In genomic region chr12:95206916-95207315, GRCh38 we compare ENCODE assay signal across 31 cellular contexts. TPM values are rescaled to one million over a fixed set of nuclear protein-coding genes. Genes with fewer than 3 reads are reported as not detected.
A peak's percentile ranks its signal among the peaks of the same experiment; 100 is the strongest.
DNase-seq lines count a peak whose midpoint lies in the region; ATAC-seq, FAIRE-seq and TF ChIP-seq lines count a peak whose summit lies in the region.
"Had no signal": no experiment of that assay in that cellular context is flagged by ENCODE, and none has a peak within 500 bp of the region (broad histone marks: within the 10 kb centered on the region; RNA-seq: fewer than 3 reads in every experiment).

No MANE protein-coding gene starts in this region.

- no peaks in the 10 kb centered on the region for H3K27me3 ChIP-seq in HUES6 (ENCODE audit: control insufficient read depth, insufficient read depth, low read length)
- H3K27me3 ChIP-seq in mammary epithelial cell (ENCODE audit: insufficient read depth, low read length), result no peaks in the 10 kb centered on the region
- no peaks in the 10 kb centered on the region for H3K27me3 ChIP-seq in mesenchymal stem cell (ENCODE audit: control insufficient read depth in 1 of 2, insufficient read depth in 1 of 2, low read length in 2 of 2)
- no peaks in the 10 kb centered on the region for H3K27me3 ChIP-seq in MM.1S (replicated peaks; ENCODE audit: insufficient read depth, low read length)
- H3K27me3 ChIP-seq: upper lobe of right lung had no signal

- H3K14ac ChIP-seq in mesenchymal stem cell (ENCODE audit: low read length in 2 of 2), result no peak overlapping the region

- H2BK15ac ChIP-seq in mesenchymal stem cell (ENCODE audit: low read depth, poor library complexity, severe bottlenecking), result no peak overlapping the region

- H3F3A ChIP-seq in MM.1S (ENCODE audit: insufficient read depth, low read length), result no peaks in the 10 kb centered on the region

- TF ChIP-seq EP300 in A549 (IDR thresholded peaks at IDR 0.05), result no peak

- ATAC-seq in A549, result no peak
- no peak for ATAC-seq in stimulated activated naive CD8-positive, alpha-beta T cell treated with anti-CD3 and anti-CD28 coated beads, Interleukin-15, amount 100 ng/mL, for 72 hours
- no peak for ATAC-seq in GM21717 (IDR thresholded peaks at IDR 0.05; ENCODE audit: unreplicated experiment)
- ATAC-seq in left cardiac atrium, result no peak
- ATAC-seq: stimulated activated effector memory CD8-positive, alpha-beta T cell treated with anti-CD3 and anti-CD28 coated beads, Interleukin-12 subunit alpha, Interleukin-12 subunit beta, amount 100 ng/mL, for 72 hours; upper lobe of right lung had no signal

- TF ChIP-seq CTCF in A549 (IDR thresholded peaks at IDR 0.05), result no peak
- TF ChIP-seq CTCF in mammary epithelial cell (conservative IDR thresholded peaks at IDR 0.05 in 1 of 2, IDR thresholded peaks at IDR 0.05 in 1 of 2; ENCODE audit: extremely low read depth in 1 of 2, insufficient read depth in 1 of 2, low read depth in 1 of 2, low read length in 2 of 2), result no peak
- no peak for TF ChIP-seq CTCF in MM.1S (IDR thresholded peaks at IDR 0.05; ENCODE audit: low read length)

- POLR2A ChIA-PET in A549 (lab: Yijun Ruan, JAX), result interaction anchor here (0.7 to 3.6 kb wide), 3 partner anchors 10 to 81 kb away, joined by 3 to 42 read pairs (median 4); partner anchors contain the start of genes FGD6 and VEZT

- DNase-seq in A549 (ENCODE audit: low read depth in 1 of 2, low spot score in 1 of 2) (no peak), mammary epithelial cell (no peak), mesenchymal stem cell (no peak), MM.1S (no peak), left cardiac atrium (no peak)
- no peak for DNase-seq in stimulated activated naive CD8-positive, alpha-beta T cell treated with anti-CD3 and anti-CD28 coated beads, Interleukin-15, amount 100 ng/mL, for 72 hours
- DNase-seq: 8988T; activated CD4-positive, alpha-beta T cell treated with anti-CD3 and anti-CD28 coated beads for 4 hours; activated CD8-positive, alpha-beta memory T cell treated with anti-CD3 and anti-CD28 coated beads for 24 hours; activated T-cell treated with anti-CD3 and anti-CD28 coated beads for 4 hours; DMS79 treated with DMSO at 0.1 percent for 48 hours; effector CD8-positive, alpha-beta T cell; erythroblast; GF-D8; kidney; NCI-H1048; NCI-H1694; NCI-H446; NCI-H774; upper lobe of right lung had no signal

- H2BK120ac ChIP-seq in mesenchymal stem cell (ENCODE audit: low read depth, low read length), result no peak overlapping the region

- H3K9ac ChIP-seq in HUES6 (ENCODE audit: low read length) (no peak overlapping the region), mammary epithelial cell (ENCODE audit: insufficient read depth, low read length) (no peak overlapping the region), mesenchymal stem cell (ENCODE audit: low read length) (no peak overlapping the region), MM.1S (ENCODE audit: low read length) (no peak overlapping the region)

- BruUV-seq in mammary epithelial cell (replicated peaks; lab: Mats Ljungman, UMichigan), result no TSS peak

- intact Hi-C loops in mammary epithelial cell (cut with micrococcal nuclease) (no loop called here), left cardiac atrium (cut with DNase I) (no loop called here)

- no peak overlapping the region for H2BK12ac ChIP-seq in mesenchymal stem cell (ENCODE audit: low read length in 2 of 2)

- H2AK5ac ChIP-seq in mesenchymal stem cell (ENCODE audit: low read length, severe bottlenecking), result peak overlapping the region; percentile 53

- WGBS in A549 (ENCODE audit: missing lambda C conversion rate), result 95% methylated on average over 8 of the region's 8 CpGs
- 95% methylated on average over 8 of the region's 8 CpGs for WGBS in mammary epithelial cell (ENCODE audit: low coverage, missing lambda C conversion rate)
- 96% methylated on average over 6 of the region's 8 CpGs for whole genome bisulfite sequencing in mesenchymal stem cell

- H3K4me3 ChIP-seq in A549, result no peak overlapping the region
- no peak overlapping the region for H3K4me3 ChIP-seq in HUES6 (ENCODE audit: low read depth, low read length)
- no peak overlapping the region for H3K4me3 ChIP-seq in mammary epithelial cell (replicated peaks in 1 of 3; ENCODE audit: insufficient read depth in 1 of 3, low read depth in 2 of 3, low read length in 3 of 3)
- no peak overlapping the region for H3K4me3 ChIP-seq in mesenchymal stem cell (ENCODE audit: insufficient read depth in 1 of 2, low read depth in 1 of 2, low read length in 2 of 2)
- H3K4me3 ChIP-seq in MM.1S (ENCODE audit: low read length), result no peak overlapping the region
- H3K4me3 ChIP-seq: upper lobe of right lung had no signal

- H3K27ac ChIP-seq in A549 (peak overlapping the region; percentile 95 to 99), HUES6 (ENCODE audit: low read depth, low read length) (peak overlapping the region; percentile 70), mammary epithelial cell (ENCODE audit: insufficient read depth, low read depth, low read length) (peak overlapping the region; percentile 100), mesenchymal stem cell (ENCODE audit: low read length, poor library complexity, severe bottlenecking) (no peak overlapping the region), MM.1S (ENCODE audit: low read length) (no peak overlapping the region)
- H3K27ac ChIP-seq: C4-2B, HL-60 had no signal

- in situ Hi-C loops in mammary epithelial cell (cut with MboI; ENCODE audit: low sequenced_read_pairs in 2 of 2), result no loop called here

- TF ChIP-seq POLR2A in A549 (IDR thresholded peaks at IDR 0.05; ENCODE audit: low read length), result no peak

- FAIRE-seq in A549 (lab: Jason Lieb, UNC), result no peak
- FAIRE-seq: bronchial epithelial cell, kidney, RCC 7860 had no signal

- H3K27ac Mint-ChIP-seq in stimulated activated naive CD8-positive, alpha-beta T cell treated with anti-CD3 and anti-CD28 coated beads, Interleukin-15, amount 100 ng/mL, for 72 hours, result no peak overlapping the region
- H3K27ac Mint-ChIP-seq: activated naive CD4-positive, alpha-beta T cell treated with anti-CD3 and anti-CD28 coated beads, Interleukin-2, amount 50 U/mL, for 24 hours; activated T-helper 2 cell treated with anti-CD3 and anti-CD28 coated beads, Interferon-gamma antibody, Interleukin-2, Interleukin-4, amounts not matched to agents 10 μg/mL and 5 μg/mL and 100 μg/mL, durations not matched to agents 14 hours and 24 hours and 36 hours; nephron; stimulated activated effector memory CD8-positive, alpha-beta T cell treated with anti-CD3 and anti-CD28 coated beads, Interleukin-12 subunit alpha, Interleukin-12 subunit beta, amount 100 ng/mL, for 72 hours; T-helper 2 cell treated with Interferon-gamma antibody and Interleukin-4, amounts not matched to agents 5 μg/mL and 100 μg/mL, for 36 hours had no signal

- peaks cover 8% of the 10 kb centered on the region for H3K27me3 Mint-ChIP-seq in stimulated activated naive CD8-positive, alpha-beta T cell treated with anti-CD3 and anti-CD28 coated beads, Interleukin-15, amount 100 ng/mL, for 72 hours
- H3K27me3 Mint-ChIP-seq: activated naive CD4-positive, alpha-beta T cell treated with anti-CD3 and anti-CD28 coated beads, Interleukin-2, amount 50 U/mL, for 24 hours had no signal

- H3K36me3 ChIP-seq in HUES6 (ENCODE audit: control insufficient read depth, insufficient read depth, low read length) (peaks cover 12% of the 10 kb centered on the region; the same call in 1 of the 2 replicates), mammary epithelial cell (ENCODE audit: insufficient read depth, low read length) (no peaks in the 10 kb centered on the region), mesenchymal stem cell (ENCODE audit: control insufficient read depth in 1 of 2, insufficient read depth in 2 of 2, low read depth in 1 of 2, low read length in 2 of 2) (no peaks in the 10 kb centered on the region), MM.1S (replicated peaks; ENCODE audit: insufficient read depth, low read length) (no peaks in the 10 kb centered on the region)
- H3K36me3 ChIP-seq: upper lobe of right lung had no signal

- H2AFZ ChIP-seq in mammary epithelial cell (ENCODE audit: low read depth, low read length) (no peak overlapping the region), mesenchymal stem cell (ENCODE audit: low read depth, low read length) (no peak overlapping the region), MM.1S (ENCODE audit: low read length) (no peak overlapping the region)

- CTCF ChIA-PET in A549 (lab: Yijun Ruan, JAX) (interaction anchor here (1.0 to 5.4 kb wide), 4 partner anchors 9 to 90 kb away, joined by 3 to 54 read pairs (median 4); partner anchors contain the start of genes FGD6 and VEZT), mammary epithelial cell (lab: Charles Lee; ENCODE audit: low non-redundant PET) (no interaction called here)

- H3K9me2 ChIP-seq in MM.1S (replicated peaks; ENCODE audit: insufficient read depth, low read length), result no peaks in the 10 kb centered on the region

- no peak overlapping the region for H3K4ac ChIP-seq in mesenchymal stem cell (ENCODE audit: low read depth in 1 of 2, low read length in 2 of 2)

- H2BK5ac ChIP-seq in mesenchymal stem cell (ENCODE audit: low read depth, low read length, poor library complexity, severe bottlenecking), result no peak overlapping the region

- H3K4me1 ChIP-seq in A549 (peaks cover 74% of the 10 kb centered on the region), HUES6 (ENCODE audit: control insufficient read depth, insufficient read depth, low read length) (peaks cover 70% of the 10 kb centered on the region), mammary epithelial cell (ENCODE audit: insufficient read depth, low read length) (peaks cover 43% of the 10 kb centered on the region), mesenchymal stem cell (ENCODE audit: control insufficient read depth, insufficient read depth, low read depth, low read length) (peaks cover 18% of the 10 kb centered on the region), MM.1S (ENCODE audit: low read length) (0 out of 2 replicates have a peak, but pooled peaks cover 3% of the 10 kb centered on the region)

- no peaks in the 10 kb centered on the region for H3K9me3 Mint-ChIP-seq in stimulated activated naive CD8-positive, alpha-beta T cell treated with anti-CD3 and anti-CD28 coated beads, Interleukin-15, amount 100 ng/mL, for 72 hours
- H3K9me3 Mint-ChIP-seq: activated naive CD4-positive, alpha-beta T cell treated with anti-CD3 and anti-CD28 coated beads, Interleukin-2, amount 50 U/mL, for 24 hours; activated T-helper 2 cell treated with anti-CD3 and anti-CD28 coated beads, Interferon-gamma antibody, Interleukin-2, Interleukin-4, amounts not matched to agents 10 μg/mL and 5 μg/mL and 100 μg/mL, durations not matched to agents 14 hours and 24 hours and 36 hours; nephron; stimulated activated effector memory CD8-positive, alpha-beta T cell treated with anti-CD3 and anti-CD28 coated beads, Interleukin-12 subunit alpha, Interleukin-12 subunit beta, amount 100 ng/mL, for 72 hours; T-helper 2 cell treated with Interferon-gamma antibody and Interleukin-4, amounts not matched to agents 5 μg/mL and 100 μg/mL, for 36 hours had no signal

- peaks cover 10% of the 10 kb centered on the region for H3K79me1 ChIP-seq in mesenchymal stem cell (replicated peaks; ENCODE audit: low read length, poor library complexity, severe bottlenecking)

- no peak overlapping the region for H4K91ac ChIP-seq in mesenchymal stem cell (ENCODE audit: low read length)

- H3K9me3 ChIP-seq in A549, result no peaks in the 10 kb centered on the region
- no peaks in the 10 kb centered on the region for H3K9me3 ChIP-seq in HUES6 (ENCODE audit: control insufficient read depth, insufficient read depth, low read depth, low read length)
- H3K9me3 ChIP-seq in mammary epithelial cell (replicated peaks; ENCODE audit: insufficient read depth, low read length), result no peaks in the 10 kb centered on the region
- H3K9me3 ChIP-seq in mesenchymal stem cell (ENCODE audit: control insufficient read depth, low read length), result no peaks in the 10 kb centered on the region
- H3K9me3 ChIP-seq in MM.1S (replicated peaks; ENCODE audit: insufficient read depth, low read length), result no peaks in the 10 kb centered on the region
- H3K9me3 ChIP-seq: upper lobe of right lung had no signal

- TF ChIP-seq RAD21 in A549 (conservative IDR thresholded peaks at IDR 0.05 in 1 of 2, IDR thresholded peaks at IDR 0.05 in 1 of 2), result no peak

- H3K4me1 Mint-ChIP-seq in stimulated activated naive CD8-positive, alpha-beta T cell treated with anti-CD3 and anti-CD28 coated beads, Interleukin-15, amount 100 ng/mL, for 72 hours, result peaks cover 7% of the 10 kb centered on the region

- dilution Hi-C loops in mammary epithelial cell (cut with HindIII; ENCODE audit: low sequenced_read_pairs), result no loop called here

- H3K4me2 ChIP-seq in A549, result no peak overlapping the region
- H3K4me2 ChIP-seq in mammary epithelial cell (ENCODE audit: insufficient read depth, low read depth, low read length), result no peak overlapping the region
- no peak overlapping the region for H3K4me2 ChIP-seq in mesenchymal stem cell (ENCODE audit: low read length, poor library complexity, severe bottlenecking)
- no peak overlapping the region for H3K4me2 ChIP-seq in MM.1S (ENCODE audit: low read depth, low read length)

- no peak overlapping the region for H4K8ac ChIP-seq in mesenchymal stem cell (ENCODE audit: low read length)

- no peak overlapping the region for H3K4me3 Mint-ChIP-seq in stimulated activated naive CD8-positive, alpha-beta T cell treated with anti-CD3 and anti-CD28 coated beads, Interleukin-15, amount 100 ng/mL, for 72 hours
- H3K4me3 Mint-ChIP-seq: activated naive CD4-positive, alpha-beta T cell treated with anti-CD3 and anti-CD28 coated beads, Interleukin-2, amount 50 U/mL, for 24 hours; nephron; stimulated activated effector memory CD8-positive, alpha-beta T cell treated with anti-CD3 and anti-CD28 coated beads, Interleukin-12 subunit alpha, Interleukin-12 subunit beta, amount 100 ng/mL, for 72 hours; T-helper 2 cell treated with Interferon-gamma antibody and Interleukin-4, amounts not matched to agents 5 μg/mL and 100 μg/mL, for 36 hours had no signal

- H3K18ac ChIP-seq in mesenchymal stem cell (ENCODE audit: low read depth in 1 of 2, low read length in 2 of 2), result no peak overlapping the region

- H3K79me2 ChIP-seq in mammary epithelial cell (ENCODE audit: insufficient read depth, low read length) (peaks cover 80% of the 10 kb centered on the region), MM.1S (ENCODE audit: low read length) (no peaks in the 10 kb centered on the region)

- H3K23ac ChIP-seq in mesenchymal stem cell (ENCODE audit: low read length in 2 of 2), result no peak overlapping the region

- H4K20me1 ChIP-seq in mammary epithelial cell (ENCODE audit: insufficient read depth, low read length) (no peaks in the 10 kb centered on the region), MM.1S (ENCODE audit: insufficient read depth, low read length) (no peaks in the 10 kb centered on the region)

RNA-seq across cellular contexts. Expression of gene FGD6, which starts 10.4 kb away (rescaled TPM):
- 42.0 and 48.0 TPM in 2 replicates for polyA plus RNA-seq in A549 (2011; rRNA removed)
- polyA plus RNA-seq in A549 (2012; cell fraction: cytosol; rRNA removed), result 6.0 and 6.7 TPM in 2 replicates
- 10.5 and 17.1 TPM in 2 replicates for polyA plus RNA-seq in A549 (2012; cell fraction: nucleus; rRNA removed)
- 15.5 to 17.6 TPM (median 16.5 TPM) in 3 replicates for polyA plus RNA-seq in A549 (2017; fragmentation: RNase III; extraction: RNeasy Plus Mini Kit Qiagen cat#74134 plus additional on column Dnase treatment)
- polyA minus RNA-seq in A549 (2011; rRNA and poly(A)+ RNA removed), result 54.8 and 54.9 TPM in 2 replicates
- total RNA-seq in mammary epithelial cell, result 10 to 100 TPM; 39.3 to 55.6 TPM
- polyA plus RNA-seq in mammary epithelial cell, result 16.4 TPM
- polyA minus RNA-seq in mammary epithelial cell, result 46.3 TPM
- 3.5 TPM for polyA plus RNA-seq in mesenchymal stem cell (2013, experiment 1 of 2)
- polyA plus RNA-seq in mesenchymal stem cell (2013, experiment 2 of 2), result 3.6 TPM
- total RNA-seq in left cardiac atrium, result 10 to 100 TPM; 16.2 to 16.3 TPM

RNA-seq across cellular contexts. Expression of gene VEZT, which starts 10.7 kb away (rescaled TPM):
- polyA plus RNA-seq in A549 (2011; rRNA removed), result 256 and 259 TPM in 2 replicates
- 45.9 and 52.6 TPM in 2 replicates for polyA plus RNA-seq in A549 (2012; cell fraction: cytosol; rRNA removed)
- 20.8 and 28.1 TPM in 2 replicates for polyA plus RNA-seq in A549 (2012; cell fraction: nucleus; rRNA removed)
- 87.1 to 92.3 TPM (median 89.6 TPM) in 3 replicates for polyA plus RNA-seq in A549 (2017; fragmentation: RNase III; extraction: RNeasy Plus Mini Kit Qiagen cat#74134 plus additional on column Dnase treatment)
- 184 and 235 TPM in 2 replicates for polyA minus RNA-seq in A549 (2011; rRNA and poly(A)+ RNA removed)
- 100 to 1,000 TPM; 113 to 133 TPM for total RNA-seq in mammary epithelial cell
- 66.2 TPM for polyA plus RNA-seq in mammary epithelial cell
- 73.7 TPM for polyA minus RNA-seq in mammary epithelial cell
- 67.5 TPM for polyA plus RNA-seq in mesenchymal stem cell (2013, experiment 1 of 2)
- polyA plus RNA-seq in mesenchymal stem cell (2013, experiment 2 of 2), result 66.4 TPM
- total RNA-seq in left cardiac atrium, result 10 to 100 TPM; 53.2 to 60.0 TPM

Comparison
In these comparisons a context has a peak if more than half of its experiments do, and no peak if none do; other contexts are left out.
1. H3K27ac ChIP-seq: peak in A549 (2 of 2), HUES6 (single experiment) and mammary epithelial cell (single experiment); none in mesenchymal stem cell (single experiment) and MM.1S (single experiment).